ENCODE assay signal across 20 cellular contexts in the genomic region with DNA sequence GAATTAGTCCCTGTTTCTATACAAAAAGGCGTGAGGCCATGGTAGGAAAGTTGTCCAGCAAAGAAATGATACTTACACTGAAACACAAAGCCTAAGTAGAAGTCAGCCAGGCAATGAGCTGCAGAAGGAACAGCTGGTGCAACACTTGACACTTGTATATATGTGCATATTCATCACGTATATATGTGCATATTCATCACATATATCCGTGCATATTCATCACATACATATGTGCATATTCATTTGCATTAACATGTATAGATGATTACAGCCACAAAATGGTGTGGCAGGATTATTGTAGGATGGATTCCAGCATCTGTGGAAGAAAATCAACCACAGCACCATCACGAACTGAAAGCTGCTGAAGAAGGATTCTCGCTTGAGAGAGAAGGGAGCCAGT.
DNase-seq lines count a peak whose midpoint lies in the region; ATAC-seq and TF ChIP-seq lines count a peak whose summit lies in the region.
"Had no signal": no experiment of that assay in that cellular context is flagged by ENCODE, and none has a peak within 500 bp of the region (broad histone marks: within the 10 kb centered on the region; RNA-seq: fewer than 3 reads in every experiment).

No MANE protein-coding gene starts in this region.

- H3K27me3 ChIP-seq in GM23338 (ENCODE audit: insufficient read depth) (no peaks in the 10 kb centered on the region), left lung (no peaks in the 10 kb centered on the region)
- H3K27me3 ChIP-seq: BE2C; BLaER1 treated with 17β-estradiol and CSF1 and Interleukin-3, amounts not matched to agents 10 nM and 100 nM had no signal

- H3K4me3 Mint-ChIP-seq in GM23338 (no peak overlapping the region), WTC11 (no peak overlapping the region), nephron progenitor cell (no peak overlapping the region)
- H3K4me3 Mint-ChIP-seq: CD14-positive monocyte; CD4-positive, alpha-beta T cell; CD8-positive, alpha-beta memory T cell had no signal

- TF ChIP-seq CTCF in GM23338 (conservative IDR thresholded peaks at IDR 0.05; ENCODE audit: low read depth in 2 of 2) (no peak), WTC11 (IDR thresholded peaks at IDR 0.05) (no peak), nephron progenitor cell (IDR thresholded peaks at IDR 0.05) (no peak), left lung (IDR thresholded peaks at IDR 0.05) (no peak)

- DNase-seq in GM23338 (ENCODE audit: low spot score) (no peak), WTC11 (ENCODE audit: low spot score) (no peak), nephron progenitor cell (no peak), NCI-H2227 (lab: John Stamatoyannopoulos, UW; ENCODE audit: unreplicated experiment) (no peak), left lung (no peak)
- DNase-seq: 8988T; ACHN; AML-193; BE2C; CD4-positive, alpha-beta T cell; CD8-positive, alpha-beta memory T cell; DMS53; DMS79 treated with DMSO at 0.1 percent for 48 hours; GF-D8 had no signal

- H3K36me3 ChIP-seq in GM23338 (ENCODE audit: insufficient read depth) (no peaks in the 10 kb centered on the region; the same call in 1 of the 2 replicates), left lung (no peaks in the 10 kb centered on the region)
- H3K36me3 ChIP-seq: BE2C; BLaER1 treated with 17β-estradiol and CSF1 and Interleukin-3, amounts not matched to agents 10 nM and 100 nM; HAP-1 had no signal

- H2AFZ ChIP-seq in GM23338: no peak overlapping the region

- intact Hi-C loops in left lung (cut with DNase I): no loop called here

- no peaks in the 10 kb centered on the region for H3F3A ChIP-seq in GM23338 (replicated peaks; ENCODE audit: low read depth)

- no peaks in the 10 kb centered on the region for H4K20me1 ChIP-seq in GM23338 (replicated peaks; ENCODE audit: insufficient read depth)
- H4K20me1 ChIP-seq: BLaER1 treated with 17β-estradiol and CSF1 and Interleukin-3, amounts not matched to agents 10 nM and 100 nM had no signal

- CTCF ChIA-PET in WTC11 (lab: Charles Lee): no interaction called here

- H3K9me3 ChIP-seq in left lung: no peaks in the 10 kb centered on the region
- H3K9me3 ChIP-seq: A549, BE2C, HAP-1 had no signal

- peaks cover 20% of the 10 kb centered on the region for H3K36me3 Mint-ChIP-seq in GM23338 (ENCODE audit: low read depth)
- H3K36me3 Mint-ChIP-seq in WTC11: peaks cover 21% of the 10 kb centered on the region
- no peaks in the 10 kb centered on the region for H3K36me3 Mint-ChIP-seq in nephron progenitor cell (ENCODE audit: low read depth)
- H3K36me3 Mint-ChIP-seq: CD14-positive monocyte; CD8-positive, alpha-beta memory T cell had no signal

- ATAC-seq in GM23338: no peak
- no peak for ATAC-seq in WTC11
- ATAC-seq in GM21390 (IDR thresholded peaks at IDR 0.05; ENCODE audit: unreplicated experiment): no peak
- no peak for ATAC-seq in HG03135 (IDR thresholded peaks at IDR 0.05; ENCODE audit: unreplicated experiment)
- ATAC-seq in left lung: no peak
- ATAC-seq: A549 had no signal

- no peak overlapping the region for H3K4me2 ChIP-seq in GM23338
- H3K4me2 ChIP-seq: A549; BLaER1 treated with 17β-estradiol and CSF1 and Interleukin-3, amounts not matched to agents 10 nM and 100 nM had no signal

- H3K4me1 Mint-ChIP-seq in GM23338: peaks cover 8% of the 10 kb centered on the region; the same call in 2 of the 3 replicates
- H3K4me1 Mint-ChIP-seq in WTC11: peaks cover 16% of the 10 kb centered on the region
- no peaks in the 10 kb centered on the region for H3K4me1 Mint-ChIP-seq in nephron progenitor cell
- H3K4me1 Mint-ChIP-seq: CD14-positive monocyte; CD8-positive, alpha-beta memory T cell had no signal

- H3K9me3 Mint-ChIP-seq in GM23338: peaks cover 19% of the 10 kb centered on the region
- H3K9me3 Mint-ChIP-seq in WTC11: peaks cover 26% of the 10 kb centered on the region
- peaks cover 7% of the 10 kb centered on the region for H3K9me3 Mint-ChIP-seq in nephron progenitor cell

- POLR2A ChIA-PET in WTC11 (lab: Charles Lee): no interaction called here

- no peaks in the 10 kb centered on the region for H3K9me2 ChIP-seq in GM23338 (ENCODE audit: insufficient read depth)

- H3K27me3 Mint-ChIP-seq in GM23338 (ENCODE audit: insufficient read depth, low read depth, poor library complexity) (no peaks in the 10 kb centered on the region), WTC11 (ENCODE audit: low read depth) (no peaks in the 10 kb centered on the region), nephron progenitor cell (ENCODE audit: low read depth, poor library complexity) (no peaks in the 10 kb centered on the region)
- H3K27me3 Mint-ChIP-seq: CD4-positive, alpha-beta T cell; CD8-positive, alpha-beta memory T cell had no signal

- no peak overlapping the region; the same call in 1 of the 2 replicates for H3K27ac Mint-ChIP-seq in GM23338
- H3K27ac Mint-ChIP-seq in WTC11: peak overlapping the region; percentile 91
- peak overlapping the region; percentile 69 for H3K27ac Mint-ChIP-seq in nephron progenitor cell
- H3K27ac Mint-ChIP-seq: CD14-positive monocyte; CD4-positive, alpha-beta T cell; CD8-positive, alpha-beta memory T cell had no signal

- H3K4me3 ChIP-seq in GM23338: no peak overlapping the region
- no peak overlapping the region for H3K4me3 ChIP-seq in left lung
- H3K4me3 ChIP-seq: A549; BLaER1 treated with 17β-estradiol and CSF1 and Interleukin-3, amounts not matched to agents 10 nM and 100 nM; HAP-1 had no signal

- H3K4me1 ChIP-seq in GM23338 (ENCODE audit: insufficient read depth) (no peaks in the 10 kb centered on the region; the same call in 1 of the 2 replicates), left lung (no peaks in the 10 kb centered on the region)
- H3K4me1 ChIP-seq: A549, HAP-1 had no signal

- no peaks in the 10 kb centered on the region for H3K79me2 ChIP-seq in GM23338 (replicated peaks; ENCODE audit: insufficient read depth)

- H3K27ac ChIP-seq in GM23338 (ENCODE audit: low read depth) (no peak overlapping the region), left lung (no peak overlapping the region)
- H3K27ac ChIP-seq: A549; BLaER1 treated with 17β-estradiol and CSF1 and Interleukin-3, amounts not matched to agents 10 nM and 100 nM had no signal

TF ChIP-seq in GM23338, 12 proteins besides CTCF, POLR2A, EP300 and RAD21:
- TF ChIP-seq, protein P1, sequence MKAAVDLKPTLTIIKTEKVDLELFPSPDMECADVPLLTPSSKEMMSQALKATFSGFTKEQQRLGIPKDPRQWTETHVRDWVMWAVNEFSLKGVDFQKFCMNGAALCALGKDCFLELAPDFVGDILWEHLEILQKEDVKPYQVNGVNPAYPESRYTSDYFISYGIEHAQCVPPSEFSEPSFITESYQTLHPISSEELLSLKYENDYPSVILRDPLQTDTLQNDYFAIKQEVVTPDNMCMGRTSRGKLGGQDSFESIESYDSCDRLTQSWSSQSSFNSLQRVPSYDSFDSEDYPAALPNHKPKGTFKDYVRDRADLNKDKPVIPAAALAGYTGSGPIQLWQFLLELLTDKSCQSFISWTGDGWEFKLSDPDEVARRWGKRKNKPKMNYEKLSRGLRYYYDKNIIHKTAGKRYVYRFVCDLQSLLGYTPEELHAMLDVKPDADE (IDR thresholded peaks at IDR 0.05): no peak
- TF ChIP-seq EZH2 (IDR thresholded peaks at IDR 0.05; ENCODE audit: low read depth, unreplicated experiment) (no peak), NANOG (IDR thresholded peaks at IDR 0.05; ENCODE audit: borderline replicate concordance) (peak; percentile 70)

TF ChIP-seq in WTC11, 78 proteins besides CTCF, POLR2A, EP300 and RAD21 (continues in another document):
- TF ChIP-seq NFATC4 (CRISPR knock-in tag; IDR thresholded peaks at IDR 0.05) (no peak), ZNF416 (CRISPR knock-in tag; IDR thresholded peaks at IDR 0.05) (no peak), ZNF121 (CRISPR knock-in tag; IDR thresholded peaks at IDR 0.05) (no peak), ELF4 (CRISPR knock-in tag; IDR thresholded peaks at IDR 0.05; ENCODE audit: low read depth) (no peak), NFE2L1 (CRISPR knock-in tag; IDR thresholded peaks at IDR 0.05) (no peak), FOXK1 (CRISPR knock-in tag; IDR thresholded peaks at IDR 0.05) (no peak), PRRX2 (CRISPR knock-in tag; IDR thresholded peaks at IDR 0.05) (no peak), TEAD4 (CRISPR knock-in tag; IDR thresholded peaks at IDR 0.05) (no peak)
- TF ChIP-seq, protein P2, sequence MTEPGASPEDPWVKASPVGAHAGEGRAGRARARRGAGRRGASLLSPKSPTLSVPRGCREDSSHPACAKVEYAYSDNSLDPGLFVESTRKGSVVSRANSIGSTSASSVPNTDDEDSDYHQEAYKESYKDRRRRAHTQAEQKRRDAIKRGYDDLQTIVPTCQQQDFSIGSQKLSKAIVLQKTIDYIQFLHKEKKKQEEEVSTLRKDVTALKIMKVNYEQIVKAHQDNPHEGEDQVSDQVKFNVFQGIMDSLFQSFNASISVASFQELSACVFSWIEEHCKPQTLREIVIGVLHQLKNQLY (CRISPR knock-in tag; IDR thresholded peaks at IDR 0.05): no peak
- TF ChIP-seq, protein P3, sequence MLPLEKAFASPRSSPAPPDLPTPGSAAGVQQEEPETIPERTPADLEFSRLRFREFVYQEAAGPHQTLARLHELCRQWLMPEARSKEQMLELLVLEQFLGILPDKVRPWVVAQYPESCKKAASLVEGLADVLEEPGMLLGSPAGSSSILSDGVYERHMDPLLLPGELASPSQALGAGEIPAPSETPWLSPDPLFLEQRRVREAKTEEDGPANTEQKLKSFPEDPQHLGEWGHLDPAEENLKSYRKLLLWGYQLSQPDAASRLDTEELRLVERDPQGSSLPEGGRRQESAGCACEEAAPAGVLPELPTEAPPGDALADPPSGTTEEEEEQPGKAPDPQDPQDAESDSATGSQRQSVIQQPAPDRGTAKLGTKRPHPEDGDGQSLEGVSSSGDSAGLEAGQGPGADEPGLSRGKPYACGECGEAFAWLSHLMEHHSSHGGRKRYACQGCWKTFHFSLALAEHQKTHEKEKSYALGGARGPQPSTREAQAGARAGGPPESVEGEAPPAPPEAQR (CRISPR knock-in tag; IDR thresholded peaks at IDR 0.05): no peak
- TF ChIP-seq, protein P4, sequence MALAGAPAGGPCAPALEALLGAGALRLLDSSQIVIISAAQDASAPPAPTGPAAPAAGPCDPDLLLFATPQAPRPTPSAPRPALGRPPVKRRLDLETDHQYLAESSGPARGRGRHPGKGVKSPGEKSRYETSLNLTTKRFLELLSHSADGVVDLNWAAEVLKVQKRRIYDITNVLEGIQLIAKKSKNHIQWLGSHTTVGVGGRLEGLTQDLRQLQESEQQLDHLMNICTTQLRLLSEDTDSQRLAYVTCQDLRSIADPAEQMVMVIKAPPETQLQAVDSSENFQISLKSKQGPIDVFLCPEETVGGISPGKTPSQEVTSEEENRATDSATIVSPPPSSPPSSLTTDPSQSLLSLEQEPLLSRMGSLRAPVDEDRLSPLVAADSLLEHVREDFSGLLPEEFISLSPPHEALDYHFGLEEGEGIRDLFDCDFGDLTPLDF (CRISPR knock-in tag; IDR thresholded peaks at IDR 0.05): no peak
